8 cellular contexts compared by ENCODE assay signal in genomic region chr15:88705769-88706165, GRCh38.
DNase-seq lines count a peak whose midpoint lies in the region; ATAC-seq and TF ChIP-seq lines count a peak whose summit lies in the region.

No MANE protein-coding gene starts in this region.

- H3K36me3 ChIP-seq in MG63 (no peaks in the 10 kb centered on the region), fibroblast of lung (ENCODE audit: control insufficient read depth, insufficient read depth, low read length) (no peaks in the 10 kb centered on the region), osteoblast (ENCODE audit: insufficient read depth, low read length) (no peaks in the 10 kb centered on the region)

- no peak for TF ChIP-seq CTCF in AG09309 (IDR thresholded peaks at IDR 0.05; ENCODE audit: control insufficient read depth, insufficient read depth, low read depth, low read length, missing control alignments)
- no peak for TF ChIP-seq CTCF in fibroblast of lung (conservative IDR thresholded peaks at IDR 0.05 in 1 of 2, IDR thresholded peaks at IDR 0.05 in 1 of 2; ENCODE audit: low read depth in 1 of 2, low read length in 2 of 2)
- no peak for TF ChIP-seq CTCF in osteoblast (IDR thresholded peaks at IDR 0.05; ENCODE audit: extremely low read depth, low read depth, low read length)

- H3K9me3 ChIP-seq in MG63 (no peaks in the 10 kb centered on the region), fibroblast of lung (ENCODE audit: control insufficient read depth, insufficient read depth, low read depth, low read length) (no peaks in the 10 kb centered on the region), osteoblast (ENCODE audit: low read depth, low read length) (no peaks in the 10 kb centered on the region)

- no peak for DNase-seq in AG09309 (ENCODE audit: low read depth)
- no peak for DNase-seq in MG63
- no peak for DNase-seq in fibroblast of lung (ENCODE audit: low read depth in 2 of 2)
- no peak for DNase-seq in osteoblast (ENCODE audit: insufficient read length, low spot score, missing footprints)
- DNase-seq in SKM-1 (lab: John Stamatoyannopoulos, UW; ENCODE audit: unreplicated experiment): no peak
- no peak for DNase-seq in central memory CD4-positive, alpha-beta T cell
- DNase-seq in NCI-H774 (lab: John Stamatoyannopoulos, UW): no peak

- H3K4me1 ChIP-seq in fibroblast of lung (ENCODE audit: control insufficient read depth, extremely low read depth, insufficient read depth, low read length) (peaks cover 12% of the 10 kb centered on the region), osteoblast (ENCODE audit: insufficient read depth, low read length) (peaks cover 21% of the 10 kb centered on the region)

- H3K4me3 ChIP-seq in AG09309 (ENCODE audit: control insufficient read depth, low read depth, low read length) (peak overlapping the region; percentile 26; the same call in 1 of the 2 replicates), MG63 (peak overlapping the region; percentile 40), fibroblast of lung (replicated peaks in 1 of 4; ENCODE audit: control extremely low read depth in 1 of 4, insufficient read depth in 1 of 4, low read depth in 3 of 4, low read length in 4 of 4) (peak overlapping the region in 3 of 4 experiments; percentile 24 to 55 (median 48)), osteoblast (ENCODE audit: insufficient read depth, low read length) (peak overlapping the region; percentile 64)

- no peak for ATAC-seq in HG02623 (IDR thresholded peaks at IDR 0.05; ENCODE audit: unreplicated experiment)

- H3K27ac ChIP-seq in fibroblast of lung (ENCODE audit: insufficient read depth, low read length) (no peak overlapping the region), osteoblast (ENCODE audit: low read depth, low read length) (no peak overlapping the region)

- H4K20me1 ChIP-seq in fibroblast of lung (ENCODE audit: control insufficient read depth, extremely low read depth, insufficient read depth, low read length) (no peaks in the 10 kb centered on the region), osteoblast (ENCODE audit: insufficient read depth, low read length) (no peaks in the 10 kb centered on the region)

- H3K27me3 ChIP-seq in MG63: no peaks in the 10 kb centered on the region
- H3K27me3 ChIP-seq in fibroblast of lung (ENCODE audit: control insufficient read depth, insufficient read depth, low read length): no peaks in the 10 kb centered on the region
- H3K27me3 ChIP-seq in osteoblast (ENCODE audit: insufficient read depth, low read length): peaks cover 5% of the 10 kb centered on the region

- H3K4me2 ChIP-seq in fibroblast of lung (ENCODE audit: extremely low read depth, insufficient read depth, low read length): peak overlapping the region; percentile 32
- peak overlapping the region; percentile 75 for H3K4me2 ChIP-seq in osteoblast (ENCODE audit: insufficient read depth, low read length)

- H2AFZ ChIP-seq in fibroblast of lung (ENCODE audit: low read length): peak overlapping the region; percentile 58
- peak overlapping the region; percentile 52 for H2AFZ ChIP-seq in osteoblast (ENCODE audit: low read length)

- H3K9ac ChIP-seq in fibroblast of lung (ENCODE audit: insufficient read depth, low read length): peak overlapping the region; percentile 55

- H3K79me2 ChIP-seq in fibroblast of lung (ENCODE audit: control insufficient read depth, insufficient read depth, low read length): no peaks in the 10 kb centered on the region
- H3K79me2 ChIP-seq in osteoblast (ENCODE audit: insufficient read depth, low read length): no peaks in the 10 kb centered on the region
